In genomic region chr1:65983500-65983899, GRCh38 we compare ENCODE assay signal across 1 cellular context.
TF ChIP-seq lines count a peak whose summit lies in the region.

No MANE protein-coding gene starts in this region.

TF ChIP-seq in HepG2, 621 proteins besides CTCF, POLR2A, EP300 and RAD21:
- TF ChIP-seq STAT6 (CRISPR knock-in tag; IDR thresholded peaks at IDR 0.05; ENCODE audit: borderline replicate concordance), result no peak
- TF ChIP-seq ZIK1 (CRISPR knock-in tag; IDR thresholded peaks at IDR 0.05; ENCODE audit: borderline replicate concordance, low read depth), result no peak
- no peak for TF ChIP-seq NR2F2 (IDR thresholded peaks at IDR 0.05; ENCODE audit: borderline replicate concordance, low read depth)
- TF ChIP-seq NCOR1 (IDR thresholded peaks at IDR 0.05; ENCODE audit: borderline replicate concordance, low read length), result no peak
- no peak for TF ChIP-seq HOXA7 (CRISPR knock-in tag; IDR thresholded peaks at IDR 0.05)
- TF ChIP-seq ZNF33B (CRISPR knock-in tag; IDR thresholded peaks at IDR 0.05), result no peak
- no peak for TF ChIP-seq ATAD3A (CRISPR knock-in tag; IDR thresholded peaks at IDR 0.05)
- TF ChIP-seq FOXO4 (CRISPR knock-in tag; conservative IDR thresholded peaks at IDR 0.05), result no peak
- TF ChIP-seq ATF7-NPFF (CRISPR knock-in tag; IDR thresholded peaks at IDR 0.05; ENCODE audit: low read depth), result no peak
- no peak for TF ChIP-seq ZNF263 (CRISPR knock-in tag; IDR thresholded peaks at IDR 0.05)
- TF ChIP-seq NRL (CRISPR knock-in tag; IDR thresholded peaks at IDR 0.05; ENCODE audit: borderline replicate concordance), result no peak
- TF ChIP-seq AKNA (CRISPR knock-in tag; IDR thresholded peaks at IDR 0.05; ENCODE audit: borderline replicate concordance), result no peak
- peak; percentile 44 to 70 for TF ChIP-seq MAFK (conservative IDR thresholded peaks at IDR 0.05 in 1 of 2, IDR thresholded peaks at IDR 0.05 in 1 of 2; ENCODE audit: low read length in 2 of 2)
- TF ChIP-seq, protein P1, sequence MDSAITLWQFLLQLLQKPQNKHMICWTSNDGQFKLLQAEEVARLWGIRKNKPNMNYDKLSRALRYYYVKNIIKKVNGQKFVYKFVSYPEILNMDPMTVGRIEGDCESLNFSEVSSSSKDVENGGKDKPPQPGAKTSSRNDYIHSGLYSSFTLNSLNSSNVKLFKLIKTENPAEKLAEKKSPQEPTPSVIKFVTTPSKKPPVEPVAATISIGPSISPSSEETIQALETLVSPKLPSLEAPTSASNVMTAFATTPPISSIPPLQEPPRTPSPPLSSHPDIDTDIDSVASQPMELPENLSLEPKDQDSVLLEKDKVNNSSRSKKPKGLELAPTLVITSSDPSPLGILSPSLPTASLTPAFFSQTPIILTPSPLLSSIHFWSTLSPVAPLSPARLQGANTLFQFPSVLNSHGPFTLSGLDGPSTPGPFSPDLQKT (CRISPR knock-in tag; IDR thresholded peaks at IDR 0.05; ENCODE audit: borderline replicate concordance), result no peak
- TF ChIP-seq MAFF (IDR thresholded peaks at IDR 0.05; ENCODE audit: low read depth, low read length), result 0 out of 2 replicates have a peak, but pooled peaks have one; percentile 39
- no peak for TF ChIP-seq PHF21A (CRISPR knock-in tag; IDR thresholded peaks at IDR 0.05)
TF ChIP-seq in HepG2: peak in this region for 2.
